Comparison of ENCODE assay signal across 8 cellular contexts in genomic region chr19:58546131-58546530, GRCh38. TPM values are rescaled to one million over a fixed set of nuclear protein-coding genes. Genes with fewer than 3 reads are reported as not detected.
DNase-seq lines count a peak whose midpoint lies in the region; ATAC-seq and TF ChIP-seq lines count a peak whose summit lies in the region.

No MANE protein-coding gene starts in this region.

- POLR2A ChIA-PET in CD4-positive, alpha-beta T cell (lab: Charles Lee) = interaction anchor here (1.3 to 3.2 kb wide), 2 partner anchors 8 to 32 kb away, joined by 4 to 64 read pairs; partner anchors contain the start of gene CHMP2A

- H3K36me3 Mint-ChIP-seq in CD4-positive, alpha-beta T cell (ENCODE audit: low read depth) = peaks cover 70% of the 10 kb centered on the region

- TF ChIP-seq CTCF in CD4-positive, alpha-beta T cell (IDR thresholded peaks at IDR 0.05) = no peak

- no peaks in the 10 kb centered on the region for H3K9me3 Mint-ChIP-seq in CD4-positive, alpha-beta T cell

- H3K4me1 ChIP-seq in NT2/D1 (ENCODE audit: insufficient read depth, insufficient read length) = peaks cover 2% of the 10 kb centered on the region
- no peaks in the 10 kb centered on the region for H3K4me1 ChIP-seq in endocrine pancreas (ENCODE audit: control insufficient read depth, insufficient read depth, low read length)
- H3K4me1 ChIP-seq in neuron (ENCODE audit: insufficient read depth, low read length) = peaks cover 17% of the 10 kb centered on the region

- H3K36me3 ChIP-seq in NT2/D1 (ENCODE audit: insufficient read depth, insufficient read length, low read length) (peaks cover 59% of the 10 kb centered on the region), endocrine pancreas (ENCODE audit: control insufficient read depth, insufficient read depth, low read length) (peaks cover 29% of the 10 kb centered on the region), neuron (ENCODE audit: insufficient read depth, low read length) (peaks cover 58% of the 10 kb centered on the region)

- DNase-seq in CD4-positive, alpha-beta T cell = no peak
- DNase-seq in NT2/D1 (ENCODE audit: low read depth, low spot score) = no peak
- no peak for DNase-seq in SKM-1 treated with dmso at 0.1 percent for 144 hours (lab: John Stamatoyannopoulos, UW; ENCODE audit: unreplicated experiment)
- DNase-seq in stimulated activated CD4-positive, alpha-beta T cell treated with anti-CD3 and anti-CD28 coated beads, Interleukin-2, amount 100 ng/mL, for 48 hours = no peak
- no peak for DNase-seq in activated CD8-positive, alpha-beta memory T cell treated with anti-CD3 and anti-CD28 coated beads for 24 hours

- no peak for ATAC-seq in CD4-positive, alpha-beta T cell (ENCODE audit: poor library complexity)
- ATAC-seq in HG03159 (IDR thresholded peaks at IDR 0.05; ENCODE audit: unreplicated experiment) = no peak

- CTCF ChIA-PET in CD4-positive, alpha-beta T cell (lab: Charles Lee) = no interaction called here

- H3K4me3 ChIP-seq in NT2/D1 (ENCODE audit: insufficient read length, low read depth) (peak overlapping the region; percentile 68), endocrine pancreas (ENCODE audit: control insufficient read depth, insufficient read depth, low read length) (peak overlapping the region; percentile 75), neuron (ENCODE audit: low read length) (peak overlapping the region; percentile 90)

- intact Hi-C loops in CD4-positive, alpha-beta T cell (cut with DNase I, micrococcal nuclease) = no loop called here

- H3K9ac ChIP-seq in NT2/D1 (ENCODE audit: insufficient read length, low read depth) (no peak overlapping the region), endocrine pancreas (ENCODE audit: control insufficient read depth, insufficient read depth, low read length) (peak overlapping the region; percentile 87)

- peaks cover 39% of the 10 kb centered on the region for H3K4me1 Mint-ChIP-seq in CD4-positive, alpha-beta T cell (ENCODE audit: low read depth)

- peak overlapping the region; percentile 91 for H3K27ac Mint-ChIP-seq in CD4-positive, alpha-beta T cell

- no peaks in the 10 kb centered on the region for H3K27me3 Mint-ChIP-seq in CD4-positive, alpha-beta T cell

- H3K4me3 Mint-ChIP-seq in CD4-positive, alpha-beta T cell = peak overlapping the region; percentile 95

- no peak overlapping the region for H2AFZ ChIP-seq in neuron (ENCODE audit: low read depth, low read length)

- no peaks in the 10 kb centered on the region for H3K27me3 ChIP-seq in CD4-positive, alpha-beta T cell (ENCODE audit: control insufficient read depth, insufficient read depth, low read length)
- H3K27me3 ChIP-seq in NT2/D1 (ENCODE audit: insufficient read depth, insufficient read length) (peaks cover 12% of the 10 kb centered on the region), endocrine pancreas (ENCODE audit: control insufficient read depth, insufficient read depth, low read length) (peaks cover 4% of the 10 kb centered on the region), neuron (ENCODE audit: insufficient read depth, low read length) (no peaks in the 10 kb centered on the region)

- no peaks in the 10 kb centered on the region for H3K9me3 ChIP-seq in CD4-positive, alpha-beta T cell (ENCODE audit: control insufficient read depth, low read length)
- H3K9me3 ChIP-seq in NT2/D1 (ENCODE audit: insufficient read depth, low read length) (no peaks in the 10 kb centered on the region), endocrine pancreas (ENCODE audit: control insufficient read depth, low read length) (no peaks in the 10 kb centered on the region), neuron (ENCODE audit: low read length) (no peaks in the 10 kb centered on the region)

- H3K27ac ChIP-seq in CD4-positive, alpha-beta T cell (ENCODE audit: low read depth, low read length) = peak overlapping the region; percentile 15

RNA-seq across cellular contexts. Expression of gene TRIM28, which starts 2.3 kb away (rescaled TPM):
- 100 to 1,000 TPM; 549 to 553 TPM for total RNA-seq in CD4-positive, alpha-beta T cell

RNA-seq across cellular contexts. Expression of gene CHMP2A, which starts 8.8 kb away (rescaled TPM):
- total RNA-seq in CD4-positive, alpha-beta T cell = 10 to 100 TPM; 60.5 to 62.4 TPM

RNA-seq across cellular contexts. Expression of gene UBE2M, which starts 12.3 kb away (rescaled TPM):
- 10 to 100 TPM; 29.0 to 31.0 TPM for total RNA-seq in CD4-positive, alpha-beta T cell

RNA-seq across cellular contexts. Expression of gene ZBTB45, which starts 26.5 kb away (rescaled TPM):
- total RNA-seq in CD4-positive, alpha-beta T cell = 1 to 10 TPM; 5.7 to 6.3 TPM

RNA-seq across cellular contexts. Expression of gene MZF1, which starts 27.0 kb away (rescaled TPM):
- total RNA-seq in CD4-positive, alpha-beta T cell = 10 to 100 TPM; 21.0 to 21.1 TPM
